In genomic region chr2:126714191-126714965, GRCh38 we compare ENCODE assay signal across 1 cellular context.
TF ChIP-seq lines count a peak whose summit lies in the region.

No MANE protein-coding gene starts in this region.

TF ChIP-seq in H1, 55 proteins besides CTCF, POLR2A, EP300 and RAD21:
- no peak for TF ChIP-seq GABPA (IDR thresholded peaks at IDR 0.05; ENCODE audit: borderline replicate concordance, insufficient read depth, low read length)
- no peak for TF ChIP-seq CEBPB (IDR thresholded peaks at IDR 0.05; ENCODE audit: low read depth, low read length)
- no peak for TF ChIP-seq ATF2 (IDR thresholded peaks at IDR 0.05; ENCODE audit: low read length)
- no peak for TF ChIP-seq TBP (IDR thresholded peaks at IDR 0.05; ENCODE audit: low read depth, low read length)
- no peak for TF ChIP-seq KDM4A (IDR thresholded peaks at IDR 0.05; ENCODE audit: low read depth, low read length, severe bottlenecking)
- TF ChIP-seq NANOG (IDR thresholded peaks at IDR 0.05; ENCODE audit: insufficient read depth, low read depth, low read length, poor library complexity, severe bottlenecking), result no peak
- TF ChIP-seq KDM5A (IDR thresholded peaks at IDR 0.05; ENCODE audit: low read length), result no peak
- TF ChIP-seq KDM1A (IDR thresholded peaks at IDR 0.05; ENCODE audit: borderline replicate concordance, low read length), result no peak
- TF ChIP-seq SIX5 (IDR thresholded peaks at IDR 0.05; ENCODE audit: low read depth, low read length), result no peak
- TF ChIP-seq FOSL1 (IDR thresholded peaks at IDR 0.05; ENCODE audit: insufficient read depth, low read depth, low read length), result no peak
- TF ChIP-seq TCF12 (IDR thresholded peaks at IDR 0.05; ENCODE audit: low read depth, low read length), result no peak
- TF ChIP-seq SIN3A (conservative IDR thresholded peaks at IDR 0.05 in 1 of 2, IDR thresholded peaks at IDR 0.05 in 1 of 2; ENCODE audit: low read depth in 1 of 2, low read length in 2 of 2), result no peak
- no peak for TF ChIP-seq CBX5 (IDR thresholded peaks at IDR 0.05; ENCODE audit: low read depth, low read length)
- TF ChIP-seq RXRA (IDR thresholded peaks at IDR 0.05; ENCODE audit: insufficient read depth, low read depth, low read length), result no peak
